ENCODE assay signal across 1 cellular context in the genomic region with DNA sequence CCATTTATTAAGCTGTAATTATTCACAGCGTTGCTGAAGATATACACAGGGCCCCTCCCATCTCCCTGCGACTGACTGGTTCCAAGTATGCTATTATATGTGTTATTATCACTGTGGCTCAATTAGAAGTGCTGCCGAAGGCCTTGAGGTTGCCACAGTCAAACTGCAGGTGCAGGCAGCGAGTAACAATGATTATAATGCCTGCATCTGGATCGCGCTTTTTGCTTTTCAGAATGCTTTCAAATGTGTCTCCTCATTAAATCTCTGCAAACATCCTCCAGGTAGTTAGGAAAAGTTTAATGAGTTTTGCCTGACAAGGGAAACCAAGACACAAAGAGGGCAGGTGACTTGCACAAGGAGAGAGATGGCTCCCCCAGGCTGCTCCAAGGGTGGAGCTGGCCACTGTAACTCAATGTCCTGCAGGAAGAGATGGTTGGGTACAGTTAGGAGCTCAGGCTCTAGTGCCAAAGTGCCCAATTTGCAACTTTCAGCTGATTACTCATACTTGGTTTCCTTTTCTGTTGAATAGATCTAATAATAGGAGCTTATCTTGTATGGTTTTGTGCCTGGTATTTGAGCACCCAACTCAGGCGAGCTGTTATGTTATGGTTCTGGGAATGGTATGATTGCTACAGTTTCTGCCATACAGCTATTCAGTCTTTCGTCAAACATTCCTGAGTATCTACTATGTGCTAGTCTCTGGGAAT.
TF ChIP-seq lines count a peak whose summit lies in the region.

No MANE protein-coding gene starts in this region.

TF ChIP-seq in GM23338, 12 proteins besides CTCF, POLR2A, EP300 and RAD21 (continued from another document):
- TF ChIP-seq, protein P1, sequence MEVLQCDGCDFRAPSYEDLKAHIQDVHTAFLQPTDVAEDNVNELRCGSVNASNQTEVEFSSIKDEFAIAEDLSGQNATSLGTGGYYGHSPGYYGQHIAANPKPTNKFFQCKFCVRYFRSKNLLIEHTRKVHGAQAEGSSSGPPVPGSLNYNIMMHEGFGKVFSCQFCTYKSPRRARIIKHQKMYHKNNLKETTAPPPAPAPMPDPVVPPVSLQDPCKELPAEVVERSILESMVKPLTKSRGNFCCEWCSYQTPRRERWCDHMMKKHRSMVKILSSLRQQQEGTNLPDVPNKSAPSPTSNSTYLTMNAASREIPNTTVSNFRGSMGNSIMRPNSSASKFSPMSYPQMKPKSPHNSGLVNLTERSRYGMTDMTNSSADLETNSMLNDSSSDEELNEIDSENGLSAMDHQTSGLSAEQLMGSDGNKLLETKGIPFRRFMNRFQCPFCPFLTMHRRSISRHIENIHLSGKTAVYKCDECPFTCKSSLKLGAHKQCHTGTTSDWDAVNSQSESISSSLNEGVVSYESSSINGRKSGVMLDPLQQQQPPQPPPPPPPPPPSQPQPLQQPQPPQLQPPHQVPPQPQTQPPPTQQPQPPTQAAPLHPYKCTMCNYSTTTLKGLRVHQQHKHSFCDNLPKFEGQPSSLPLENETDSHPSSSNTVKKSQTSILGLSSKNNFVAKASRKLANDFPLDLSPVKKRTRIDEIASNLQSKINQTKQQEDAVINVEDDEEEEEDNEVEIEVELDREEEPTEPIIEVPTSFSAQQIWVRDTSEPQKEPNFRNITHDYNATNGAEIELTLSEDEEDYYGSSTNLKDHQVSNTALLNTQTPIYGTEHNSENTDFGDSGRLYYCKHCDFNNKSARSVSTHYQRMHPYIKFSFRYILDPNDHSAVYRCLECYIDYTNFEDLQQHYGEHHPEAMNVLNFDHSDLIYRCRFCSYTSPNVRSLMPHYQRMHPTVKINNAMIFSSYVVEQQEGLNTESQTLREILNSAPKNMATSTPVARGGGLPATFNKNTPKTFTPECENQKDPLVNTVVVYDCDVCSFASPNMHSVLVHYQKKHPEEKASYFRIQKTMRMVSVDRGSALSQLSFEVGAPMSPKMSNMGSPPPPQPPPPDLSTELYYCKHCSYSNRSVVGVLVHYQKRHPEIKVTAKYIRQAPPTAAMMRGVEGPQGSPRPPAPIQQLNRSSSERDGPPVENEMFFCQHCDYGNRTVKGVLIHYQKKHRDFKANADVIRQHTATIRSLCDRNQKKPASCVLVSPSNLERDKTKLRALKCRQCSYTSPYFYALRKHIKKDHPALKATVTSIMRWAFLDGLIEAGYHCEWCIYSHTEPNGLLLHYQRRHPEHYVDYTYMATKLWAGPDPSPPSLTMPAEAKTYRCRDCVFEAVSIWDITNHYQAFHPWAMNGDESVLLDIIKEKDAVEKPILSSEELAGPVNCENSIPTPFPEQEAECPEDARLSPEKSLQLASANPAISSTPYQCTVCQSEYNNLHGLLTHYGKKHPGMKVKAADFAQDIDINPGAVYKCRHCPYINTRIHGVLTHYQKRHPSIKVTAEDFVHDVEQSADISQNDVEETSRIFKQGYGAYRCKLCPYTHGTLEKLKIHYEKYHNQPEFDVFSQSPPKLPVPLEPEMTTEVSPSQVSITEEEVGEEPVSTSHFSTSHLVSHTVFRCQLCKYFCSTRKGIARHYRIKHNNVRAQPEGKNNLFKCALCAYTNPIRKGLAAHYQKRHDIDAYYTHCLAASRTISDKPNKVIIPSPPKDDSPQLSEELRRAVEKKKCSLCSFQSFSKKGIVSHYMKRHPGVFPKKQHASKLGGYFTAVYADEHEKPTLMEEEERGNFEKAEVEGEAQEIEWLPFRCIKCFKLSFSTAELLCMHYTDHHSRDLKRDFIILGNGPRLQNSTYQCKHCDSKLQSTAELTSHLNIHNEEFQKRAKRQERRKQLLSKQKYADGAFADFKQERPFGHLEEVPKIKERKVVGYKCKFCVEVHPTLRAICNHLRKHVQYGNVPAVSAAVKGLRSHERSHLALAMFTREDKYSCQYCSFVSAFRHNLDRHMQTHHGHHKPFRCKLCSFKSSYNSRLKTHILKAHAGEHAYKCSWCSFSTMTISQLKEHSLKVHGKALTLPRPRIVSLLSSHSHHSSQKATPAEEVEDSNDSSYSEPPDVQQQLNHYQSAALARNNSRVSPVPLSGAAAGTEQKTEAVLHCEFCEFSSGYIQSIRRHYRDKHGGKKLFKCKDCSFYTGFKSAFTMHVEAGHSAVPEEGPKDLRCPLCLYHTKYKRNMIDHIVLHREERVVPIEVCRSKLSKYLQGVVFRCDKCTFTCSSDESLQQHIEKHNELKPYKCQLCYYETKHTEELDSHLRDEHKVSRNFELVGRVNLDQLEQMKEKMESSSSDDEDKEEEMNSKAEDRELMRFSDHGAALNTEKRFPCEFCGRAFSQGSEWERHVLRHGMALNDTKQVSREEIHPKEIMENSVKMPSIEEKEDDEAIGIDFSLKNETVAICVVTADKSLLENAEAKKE (CRISPR knock-in tag; IDR thresholded peaks at IDR 0.05), result no peak
- TF ChIP-seq JUNB (IDR thresholded peaks at IDR 0.05; ENCODE audit: unreplicated experiment) (no peak), CREB1 (CRISPR knock-in tag; IDR thresholded peaks at IDR 0.05; ENCODE audit: low read depth) (no peak), EZH2 (IDR thresholded peaks at IDR 0.05; ENCODE audit: low read depth, unreplicated experiment) (no peak), EZH2phosphoT487 (IDR thresholded peaks at IDR 0.05; ENCODE audit: unreplicated experiment) (no peak)
- TF ChIP-seq, protein P2, sequence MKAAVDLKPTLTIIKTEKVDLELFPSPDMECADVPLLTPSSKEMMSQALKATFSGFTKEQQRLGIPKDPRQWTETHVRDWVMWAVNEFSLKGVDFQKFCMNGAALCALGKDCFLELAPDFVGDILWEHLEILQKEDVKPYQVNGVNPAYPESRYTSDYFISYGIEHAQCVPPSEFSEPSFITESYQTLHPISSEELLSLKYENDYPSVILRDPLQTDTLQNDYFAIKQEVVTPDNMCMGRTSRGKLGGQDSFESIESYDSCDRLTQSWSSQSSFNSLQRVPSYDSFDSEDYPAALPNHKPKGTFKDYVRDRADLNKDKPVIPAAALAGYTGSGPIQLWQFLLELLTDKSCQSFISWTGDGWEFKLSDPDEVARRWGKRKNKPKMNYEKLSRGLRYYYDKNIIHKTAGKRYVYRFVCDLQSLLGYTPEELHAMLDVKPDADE (IDR thresholded peaks at IDR 0.05), result no peak
- TF ChIP-seq, protein P3, sequence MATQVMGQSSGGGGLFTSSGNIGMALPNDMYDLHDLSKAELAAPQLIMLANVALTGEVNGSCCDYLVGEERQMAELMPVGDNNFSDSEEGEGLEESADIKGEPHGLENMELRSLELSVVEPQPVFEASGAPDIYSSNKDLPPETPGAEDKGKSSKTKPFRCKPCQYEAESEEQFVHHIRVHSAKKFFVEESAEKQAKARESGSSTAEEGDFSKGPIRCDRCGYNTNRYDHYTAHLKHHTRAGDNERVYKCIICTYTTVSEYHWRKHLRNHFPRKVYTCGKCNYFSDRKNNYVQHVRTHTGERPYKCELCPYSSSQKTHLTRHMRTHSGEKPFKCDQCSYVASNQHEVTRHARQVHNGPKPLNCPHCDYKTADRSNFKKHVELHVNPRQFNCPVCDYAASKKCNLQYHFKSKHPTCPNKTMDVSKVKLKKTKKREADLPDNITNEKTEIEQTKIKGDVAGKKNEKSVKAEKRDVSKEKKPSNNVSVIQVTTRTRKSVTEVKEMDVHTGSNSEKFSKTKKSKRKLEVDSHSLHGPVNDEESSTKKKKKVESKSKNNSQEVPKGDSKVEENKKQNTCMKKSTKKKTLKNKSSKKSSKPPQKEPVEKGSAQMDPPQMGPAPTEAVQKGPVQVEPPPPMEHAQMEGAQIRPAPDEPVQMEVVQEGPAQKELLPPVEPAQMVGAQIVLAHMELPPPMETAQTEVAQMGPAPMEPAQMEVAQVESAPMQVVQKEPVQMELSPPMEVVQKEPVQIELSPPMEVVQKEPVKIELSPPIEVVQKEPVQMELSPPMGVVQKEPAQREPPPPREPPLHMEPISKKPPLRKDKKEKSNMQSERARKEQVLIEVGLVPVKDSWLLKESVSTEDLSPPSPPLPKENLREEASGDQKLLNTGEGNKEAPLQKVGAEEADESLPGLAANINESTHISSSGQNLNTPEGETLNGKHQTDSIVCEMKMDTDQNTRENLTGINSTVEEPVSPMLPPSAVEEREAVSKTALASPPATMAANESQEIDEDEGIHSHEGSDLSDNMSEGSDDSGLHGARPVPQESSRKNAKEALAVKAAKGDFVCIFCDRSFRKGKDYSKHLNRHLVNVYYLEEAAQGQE (IDR thresholded peaks at IDR 0.05; ENCODE audit: unreplicated experiment), result no peak
